Comparison of ENCODE assay signal across 1 cellular context in the genomic region with DNA sequence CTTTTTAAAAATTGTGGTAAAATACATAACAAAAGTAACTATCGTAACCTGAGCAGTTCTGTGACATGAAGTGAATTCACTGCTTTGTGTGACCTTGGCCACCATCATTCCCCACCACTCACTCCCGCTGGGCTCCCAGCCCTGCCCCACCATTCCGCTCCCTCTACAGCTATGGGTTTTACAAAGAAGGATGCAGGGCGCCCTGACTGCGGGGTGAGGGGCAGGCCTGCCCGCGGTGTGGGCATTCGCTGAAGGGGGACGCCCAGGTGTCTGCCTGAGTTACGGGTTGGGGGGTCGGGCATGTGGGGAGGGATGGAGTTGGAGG.
TF ChIP-seq lines count a peak whose summit lies in the region.

A gene with protein sequence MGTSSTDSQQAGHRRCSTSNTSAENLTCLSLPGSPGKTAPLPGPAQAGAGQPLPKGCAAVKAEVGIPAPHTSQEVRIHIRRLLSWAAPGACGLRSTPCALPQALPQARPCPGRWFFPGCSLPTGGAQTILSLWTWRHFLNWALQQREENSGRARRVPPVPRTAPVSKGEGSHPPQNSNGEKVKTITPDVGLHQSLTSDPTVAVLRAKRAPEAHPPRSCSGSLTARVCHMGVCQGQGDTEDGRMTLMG (minus strand): TSS at position 38 of the 325 bp plus-strand sequence. CDS start 335 bp downstream, outside the sequence.

TF ChIP-seq in GM23338, 12 proteins besides CTCF, POLR2A, EP300 and RAD21 (continued from another document):
- TF ChIP-seq, protein P1, sequence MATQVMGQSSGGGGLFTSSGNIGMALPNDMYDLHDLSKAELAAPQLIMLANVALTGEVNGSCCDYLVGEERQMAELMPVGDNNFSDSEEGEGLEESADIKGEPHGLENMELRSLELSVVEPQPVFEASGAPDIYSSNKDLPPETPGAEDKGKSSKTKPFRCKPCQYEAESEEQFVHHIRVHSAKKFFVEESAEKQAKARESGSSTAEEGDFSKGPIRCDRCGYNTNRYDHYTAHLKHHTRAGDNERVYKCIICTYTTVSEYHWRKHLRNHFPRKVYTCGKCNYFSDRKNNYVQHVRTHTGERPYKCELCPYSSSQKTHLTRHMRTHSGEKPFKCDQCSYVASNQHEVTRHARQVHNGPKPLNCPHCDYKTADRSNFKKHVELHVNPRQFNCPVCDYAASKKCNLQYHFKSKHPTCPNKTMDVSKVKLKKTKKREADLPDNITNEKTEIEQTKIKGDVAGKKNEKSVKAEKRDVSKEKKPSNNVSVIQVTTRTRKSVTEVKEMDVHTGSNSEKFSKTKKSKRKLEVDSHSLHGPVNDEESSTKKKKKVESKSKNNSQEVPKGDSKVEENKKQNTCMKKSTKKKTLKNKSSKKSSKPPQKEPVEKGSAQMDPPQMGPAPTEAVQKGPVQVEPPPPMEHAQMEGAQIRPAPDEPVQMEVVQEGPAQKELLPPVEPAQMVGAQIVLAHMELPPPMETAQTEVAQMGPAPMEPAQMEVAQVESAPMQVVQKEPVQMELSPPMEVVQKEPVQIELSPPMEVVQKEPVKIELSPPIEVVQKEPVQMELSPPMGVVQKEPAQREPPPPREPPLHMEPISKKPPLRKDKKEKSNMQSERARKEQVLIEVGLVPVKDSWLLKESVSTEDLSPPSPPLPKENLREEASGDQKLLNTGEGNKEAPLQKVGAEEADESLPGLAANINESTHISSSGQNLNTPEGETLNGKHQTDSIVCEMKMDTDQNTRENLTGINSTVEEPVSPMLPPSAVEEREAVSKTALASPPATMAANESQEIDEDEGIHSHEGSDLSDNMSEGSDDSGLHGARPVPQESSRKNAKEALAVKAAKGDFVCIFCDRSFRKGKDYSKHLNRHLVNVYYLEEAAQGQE (IDR thresholded peaks at IDR 0.05; ENCODE audit: unreplicated experiment) = no peak
- TF ChIP-seq ZNF114 (CRISPR knock-in tag; IDR thresholded peaks at IDR 0.05) = no peak
- TF ChIP-seq ZNF462 (CRISPR knock-in tag; IDR thresholded peaks at IDR 0.05) = no peak
- no peak for TF ChIP-seq ZNF331 (CRISPR knock-in tag; IDR thresholded peaks at IDR 0.05; ENCODE audit: low read depth)
- no peak for TF ChIP-seq JUNB (IDR thresholded peaks at IDR 0.05; ENCODE audit: unreplicated experiment)
- TF ChIP-seq, protein P2, sequence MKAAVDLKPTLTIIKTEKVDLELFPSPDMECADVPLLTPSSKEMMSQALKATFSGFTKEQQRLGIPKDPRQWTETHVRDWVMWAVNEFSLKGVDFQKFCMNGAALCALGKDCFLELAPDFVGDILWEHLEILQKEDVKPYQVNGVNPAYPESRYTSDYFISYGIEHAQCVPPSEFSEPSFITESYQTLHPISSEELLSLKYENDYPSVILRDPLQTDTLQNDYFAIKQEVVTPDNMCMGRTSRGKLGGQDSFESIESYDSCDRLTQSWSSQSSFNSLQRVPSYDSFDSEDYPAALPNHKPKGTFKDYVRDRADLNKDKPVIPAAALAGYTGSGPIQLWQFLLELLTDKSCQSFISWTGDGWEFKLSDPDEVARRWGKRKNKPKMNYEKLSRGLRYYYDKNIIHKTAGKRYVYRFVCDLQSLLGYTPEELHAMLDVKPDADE (IDR thresholded peaks at IDR 0.05) = no peak
- TF ChIP-seq POLR2AphosphoS5 (IDR thresholded peaks at IDR 0.05; ENCODE audit: low read depth) = no peak
